14 cellular contexts compared by ENCODE assay signal in genomic region chr6:31771992-31772358, GRCh38. TPM values are rescaled to one million over a fixed set of nuclear protein-coding genes. Genes with fewer than 3 reads are reported as not detected.
DNase-seq lines count a peak whose midpoint lies in the region; ATAC-seq and TF ChIP-seq lines count a peak whose summit lies in the region.
"Had no signal": no experiment of that assay in that cellular context is flagged by ENCODE, and none has a peak within 500 bp of the region (broad histone marks: within the 10 kb centered on the region; RNA-seq: fewer than 3 reads in every experiment).

No MANE protein-coding gene starts in this region.

- H3K9me3 Mint-ChIP-seq in activated T-helper 2 cell treated with anti-CD3 and anti-CD28 coated beads, Interferon-gamma antibody, Interleukin-2, Interleukin-4, amounts not matched to agents 10 μg/mL and 5 μg/mL and 100 μg/mL, durations not matched to agents 14 hours and 24 hours and 36 hours, result no peaks in the 10 kb centered on the region
- peaks cover 0 to 5% (median 0%) of the 10 kb centered on the region in 11 donors for H3K9me3 Mint-ChIP-seq in naive thymus-derived CD4-positive, alpha-beta T cell
- H3K9me3 Mint-ChIP-seq: type B pancreatic cell had no signal

- H3K27me3 ChIP-seq in naive thymus-derived CD4-positive, alpha-beta T cell (ENCODE audit: control insufficient read depth in 2 of 2, insufficient read depth in 2 of 2, low read length in 2 of 2), result no peaks in the 10 kb centered on the region
- H3K27me3 ChIP-seq: heart left ventricle, ovary had no signal

- no peak for ATAC-seq in naive thymus-derived CD4-positive, alpha-beta T cell
- no peak for ATAC-seq in GM19463 (IDR thresholded peaks at IDR 0.05; ENCODE audit: unreplicated experiment)
- ATAC-seq: heart left ventricle, HepG2, mucosa of descending colon, SK-N-SH treated with all-trans-retinoic acid at 6 μM for 48 hours had no signal

- no peaks in the 10 kb centered on the region for H3K9me3 ChIP-seq in naive thymus-derived CD4-positive, alpha-beta T cell (ENCODE audit: control insufficient read depth in 2 of 3, low read length in 3 of 3)
- H3K9me3 ChIP-seq: heart left ventricle, mucosa of descending colon, ovary had no signal

- peak overlapping the region; percentile 42 for H3K27ac Mint-ChIP-seq in activated T-helper 2 cell treated with anti-CD3 and anti-CD28 coated beads, Interferon-gamma antibody, Interleukin-2, Interleukin-4, amounts not matched to agents 10 μg/mL and 5 μg/mL and 100 μg/mL, durations not matched to agents 14 hours and 24 hours and 36 hours
- H3K27ac Mint-ChIP-seq in naive thymus-derived CD4-positive, alpha-beta T cell, result peak overlapping the region in 7 of 9 donors; percentile 31 to 86 (median 71)
- H3K27ac Mint-ChIP-seq: type B pancreatic cell had no signal

- H3K27me3 Mint-ChIP-seq in activated T-helper 2 cell treated with anti-CD3 and anti-CD28 coated beads, Interferon-gamma antibody, Interleukin-2, Interleukin-4, amounts not matched to agents 10 μg/mL and 5 μg/mL and 100 μg/mL, durations not matched to agents 14 hours and 24 hours and 36 hours (ENCODE audit: low read depth), result no peaks in the 10 kb centered on the region
- no peaks in the 10 kb centered on the region for H3K27me3 Mint-ChIP-seq in naive thymus-derived CD4-positive, alpha-beta T cell
- H3K27me3 Mint-ChIP-seq: type B pancreatic cell had no signal

- no peak overlapping the region for H3K27ac ChIP-seq in naive thymus-derived CD4-positive, alpha-beta T cell (ENCODE audit: low read depth, low read length)
- H3K27ac ChIP-seq: ovary had no signal

- no peaks in the 10 kb centered on the region for H3K36me3 ChIP-seq in naive thymus-derived CD4-positive, alpha-beta T cell (ENCODE audit: control insufficient read depth in 2 of 3, insufficient read depth in 3 of 3, low read length in 3 of 3)
- H3K36me3 ChIP-seq: ovary had no signal

- intact Hi-C loops in activated T-helper 2 cell treated with anti-CD3 and anti-CD28 coated beads, Interferon-gamma antibody, Interleukin-2, Interleukin-4, amounts not matched to agents 10 μg/mL and 5 μg/mL and 100 μg/mL, durations not matched to agents 14 hours and 24 hours and 36 hours (cut with micrococcal nuclease), result loop anchor here (2.0 to 5.0 kb wide), 2 partner anchors 41 to 60 kb away; no protein-coding TSS in a partner anchor
- intact Hi-C loops in naive thymus-derived CD4-positive, alpha-beta T cell (cut with micrococcal nuclease), result loop anchor here (1.0 to 2.0 kb wide), 2 partner anchors 23 to 45 kb away; partner anchors contain the start of gene VARS1 (in 2 of the 2)

- TF ChIP-seq CTCF in HFF-Myc (IDR thresholded peaks at IDR 0.05; ENCODE audit: low read depth, low read length, missing control alignments), result no peak

- CTCF ChIA-PET in naive thymus-derived CD4-positive, alpha-beta T cell (lab: Charles Lee), result interaction anchor here (0.6 to 1.5 kb wide), 3 partner anchors 14 to 732 kb away, joined by 4 to 5 read pairs (median 4); partner anchors contain the start of gene MSH5

- DNase-seq in activated naive CD4-positive, alpha-beta T cell treated with Interleukin-2 at 50 U/mL for 16 hours, result peak; percentile 13
- no peak for DNase-seq in activated naive CD4-positive, alpha-beta T cell (lab: John Stamatoyannopoulos, UW)
- DNase-seq in HFF-Myc (ENCODE audit: extremely low read depth, low read depth) (peak; percentile 32), NCI-H1436 treated with DMSO at 0.1 percent for 48 hours (lab: John Stamatoyannopoulos, UW) (no peak), ureter (ENCODE audit: low spot score) (no peak)
- DNase-seq in activated T-helper 2 cell treated with anti-CD3 and anti-CD28 coated beads, Interferon-gamma antibody, Interleukin-2, Interleukin-4, amounts not matched to agents 10 μg/mL and 5 μg/mL and 100 μg/mL, durations not matched to agents 14 hours and 24 hours and 36 hours (ENCODE audit: low spot score), result no peak
- peak in 1 of 9 donors; percentile 51 for DNase-seq in naive thymus-derived CD4-positive, alpha-beta T cell
- DNase-seq: heart left ventricle, mucosa of descending colon, ovary had no signal

- peaks cover 8% of the 10 kb centered on the region for H3K36me3 Mint-ChIP-seq in activated T-helper 2 cell treated with anti-CD3 and anti-CD28 coated beads, Interferon-gamma antibody, Interleukin-2, Interleukin-4, amounts not matched to agents 10 μg/mL and 5 μg/mL and 100 μg/mL, durations not matched to agents 14 hours and 24 hours and 36 hours (ENCODE audit: low read depth)
- H3K36me3 Mint-ChIP-seq in naive thymus-derived CD4-positive, alpha-beta T cell, result peaks cover 0 to 15% (median 0%) of the 10 kb centered on the region in 5 donors
- H3K36me3 Mint-ChIP-seq: type B pancreatic cell had no signal

- POLR2A ChIA-PET in naive thymus-derived CD4-positive, alpha-beta T cell (lab: Charles Lee), result interaction anchor here (0.5 to 1.7 kb wide), 5 partner anchors 24 to 53 kb away, joined by 3 to 6 read pairs (median 6); partner anchors contain the start of genes HSPA1A and HSPA1L

- no peak overlapping the region for H3K4me3 Mint-ChIP-seq in activated T-helper 2 cell treated with anti-CD3 and anti-CD28 coated beads, Interferon-gamma antibody, Interleukin-2, Interleukin-4, amounts not matched to agents 10 μg/mL and 5 μg/mL and 100 μg/mL, durations not matched to agents 14 hours and 24 hours and 36 hours (ENCODE audit: low read depth)
- H3K4me3 Mint-ChIP-seq in naive thymus-derived CD4-positive, alpha-beta T cell, result peak overlapping the region in 9 of 10 donors; percentile 56 to 80 (median 71)
- H3K4me3 Mint-ChIP-seq: type B pancreatic cell had no signal

- no peak overlapping the region for H3K4me3 ChIP-seq in HFF-Myc (replicated peaks; ENCODE audit: low read depth, low read length)
- H3K4me3 ChIP-seq in naive thymus-derived CD4-positive, alpha-beta T cell (ENCODE audit: low read length), result no peak overlapping the region
- H3K4me3 ChIP-seq: heart left ventricle, mucosa of descending colon, ovary had no signal

- H3K4me1 Mint-ChIP-seq in activated T-helper 2 cell treated with anti-CD3 and anti-CD28 coated beads, Interferon-gamma antibody, Interleukin-2, Interleukin-4, amounts not matched to agents 10 μg/mL and 5 μg/mL and 100 μg/mL, durations not matched to agents 14 hours and 24 hours and 36 hours (ENCODE audit: low read depth), result peaks cover 28% of the 10 kb centered on the region
- peaks cover 9 to 55% (median 42%) of the 10 kb centered on the region in 7 donors for H3K4me1 Mint-ChIP-seq in naive thymus-derived CD4-positive, alpha-beta T cell

- H3K4me1 ChIP-seq in naive thymus-derived CD4-positive, alpha-beta T cell (ENCODE audit: control insufficient read depth in 2 of 2, insufficient read depth in 2 of 2, low read length in 2 of 2), result peaks cover 30 to 38% of the 10 kb centered on the region in 2 donors

RNA-seq across cellular contexts. Expression of gene VWA7, which starts 5.2 kb away (rescaled TPM):
- total RNA-seq in activated T-helper 2 cell treated with anti-CD3 and anti-CD28 coated beads, Interferon-gamma antibody, Interleukin-2, Interleukin-4, amounts not matched to agents 10 μg/mL and 5 μg/mL and 100 μg/mL, durations not matched to agents 14 hours and 24 hours and 36 hours, result 5.6 and 5.9 TPM in 2 replicates
- total RNA-seq in naive thymus-derived CD4-positive, alpha-beta T cell, result 1 to 10 TPM in 3 of 5 experiments, under 1 TPM in 2; 0.53 to 4.5 (median 1.1) TPM
- polyA plus RNA-seq in naive thymus-derived CD4-positive, alpha-beta T cell, result not detected
- 5.5 TPM for total RNA-seq in ureter

RNA-seq across cellular contexts. Expression of gene SAPCD1, which starts 9.5 kb away (rescaled TPM):
- total RNA-seq in activated T-helper 2 cell treated with anti-CD3 and anti-CD28 coated beads, Interferon-gamma antibody, Interleukin-2, Interleukin-4, amounts not matched to agents 10 μg/mL and 5 μg/mL and 100 μg/mL, durations not matched to agents 14 hours and 24 hours and 36 hours, result 16.4 and 18.9 TPM in 2 replicates
- total RNA-seq in naive thymus-derived CD4-positive, alpha-beta T cell, result 10 to 100 TPM in 1 of 5 experiments, 1 to 10 TPM in 4; 2.3 to 11.1 (median 3.3) TPM
- polyA plus RNA-seq in naive thymus-derived CD4-positive, alpha-beta T cell, result not detected
- 2.8 TPM for total RNA-seq in ureter

RNA-seq across cellular contexts. Expression of gene VARS1, which starts 23.6 kb away (rescaled TPM):
- 166 and 176 TPM in 2 replicates for total RNA-seq in activated T-helper 2 cell treated with anti-CD3 and anti-CD28 coated beads, Interferon-gamma antibody, Interleukin-2, Interleukin-4, amounts not matched to agents 10 μg/mL and 5 μg/mL and 100 μg/mL, durations not matched to agents 14 hours and 24 hours and 36 hours
- total RNA-seq in naive thymus-derived CD4-positive, alpha-beta T cell, result 10 to 100 TPM; 34.3 to 84.2 (median 53.2) TPM
- 10 to 100 TPM; 32.2 to 44.8 TPM for polyA plus RNA-seq in naive thymus-derived CD4-positive, alpha-beta T cell
- 105 TPM for total RNA-seq in ureter

RNA-seq across cellular contexts. Expression of gene MSH5, which starts 32.2 kb away (rescaled TPM):
- 82.8 and 93.3 TPM in 2 replicates for total RNA-seq in activated T-helper 2 cell treated with anti-CD3 and anti-CD28 coated beads, Interferon-gamma antibody, Interleukin-2, Interleukin-4, amounts not matched to agents 10 μg/mL and 5 μg/mL and 100 μg/mL, durations not matched to agents 14 hours and 24 hours and 36 hours
- 10 to 100 TPM; 10.3 to 52.2 (median 11.4) TPM for total RNA-seq in naive thymus-derived CD4-positive, alpha-beta T cell
- 1 to 10 TPM in 1 of 2 donors, under 1 TPM in 1; 0.51 to 2.6 TPM for polyA plus RNA-seq in naive thymus-derived CD4-positive, alpha-beta T cell
- total RNA-seq in ureter, result 27.8 TPM

RNA-seq across cellular contexts. Expression of gene LSM2, which starts 34.8 kb away (rescaled TPM):
- total RNA-seq in activated T-helper 2 cell treated with anti-CD3 and anti-CD28 coated beads, Interferon-gamma antibody, Interleukin-2, Interleukin-4, amounts not matched to agents 10 μg/mL and 5 μg/mL and 100 μg/mL, durations not matched to agents 14 hours and 24 hours and 36 hours, result 130 TPM in 2 replicates
- total RNA-seq in naive thymus-derived CD4-positive, alpha-beta T cell, result 10 to 100 TPM; 22.9 to 94.5 (median 29.2) TPM
- 10 to 100 TPM; 58.9 to 67.9 TPM for polyA plus RNA-seq in naive thymus-derived CD4-positive, alpha-beta T cell
- total RNA-seq in ureter, result 35.6 TPM

Comparison
In these comparisons a context has a peak if more than half of its experiments do, and no peak if none do; other contexts are left out.
1. DNase-seq: peak in activated naive CD4-positive, alpha-beta T cell treated with Interleukin-2 at 50 U/mL for 16 hours (single experiment) and HFF-Myc (single experiment); none in activated naive CD4-positive, alpha-beta T cell (0 of 4), activated T-helper 2 cell treated with anti-CD3 and anti-CD28 coated beads, Interferon-gamma antibody, Interleukin-2, Interleukin-4, amounts not matched to agents 10 μg/mL and 5 μg/mL and 100 μg/mL, durations not matched to agents 14 hours and 24 hours and 36 hours (single experiment), NCI-H1436 treated with DMSO at 0.1 percent for 48 hours (single experiment) and ureter (single experiment).